19 cellular contexts compared by ENCODE assay signal in the genomic region with DNA sequence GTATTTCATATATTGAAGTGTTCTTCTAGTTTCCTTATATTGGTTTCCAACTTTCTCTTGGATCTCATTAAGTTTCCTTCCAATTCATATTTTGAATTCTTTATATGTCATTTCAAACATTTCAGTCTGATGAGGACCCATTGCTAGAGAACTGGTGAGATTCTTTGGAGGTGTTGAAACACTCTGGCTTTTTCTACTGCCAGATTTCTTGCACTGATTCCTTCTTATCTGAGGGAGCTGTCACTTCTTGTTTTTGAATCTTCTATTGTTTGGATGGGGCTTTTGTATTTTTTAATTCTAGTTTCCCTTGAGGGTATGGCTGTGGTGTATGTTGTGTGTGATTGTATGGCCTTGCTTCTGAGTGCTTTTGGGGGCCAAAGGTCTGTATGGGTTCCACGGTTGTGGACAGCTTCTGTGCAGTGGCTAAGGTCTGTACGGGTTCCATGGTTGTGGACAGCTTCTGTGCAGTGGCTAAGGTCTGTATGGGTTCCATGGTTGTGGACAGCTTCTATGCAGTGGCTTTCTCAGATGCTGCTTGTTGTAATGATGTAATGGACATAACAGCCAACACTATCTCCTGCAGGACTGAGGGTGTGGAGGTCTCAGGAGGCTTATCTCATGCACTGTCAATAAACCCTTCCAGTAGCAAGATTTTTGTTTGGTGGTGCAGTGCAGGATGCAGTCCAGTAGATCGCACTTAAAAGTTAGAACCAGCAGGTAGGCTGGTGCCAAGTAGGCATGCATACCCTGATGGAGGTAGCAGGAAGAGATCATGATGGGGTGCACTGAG. TPM values are rescaled to one million over a fixed set of nuclear protein-coding genes. Genes with fewer than 3 reads are reported as not detected.
DNase-seq lines count a peak whose midpoint lies in the region; ATAC-seq and TF ChIP-seq lines count a peak whose summit lies in the region.
"Had no signal": no experiment of that assay in that cellular context is flagged by ENCODE, and none has a peak within 500 bp of the region (broad histone marks: within the 10 kb centered on the region; RNA-seq: fewer than 3 reads in every experiment).

No MANE protein-coding gene starts in this region.

- DNase-seq in AG10803 (ENCODE audit: low read depth) (peak; percentile 12), amniotic epithelial cell (ENCODE audit: low read depth) (peak; percentile 27), fibroblast of the aortic adventitia (ENCODE audit: low read depth) (peak; percentile 46), Kasumi-1 (lab: John Stamatoyannopoulos, UW) (no peak)
- DNase-seq: AML-193; C1 segment of cervical spinal cord; Calu3; CD4-positive, alpha-beta memory T cell; COR-L47; DMS53; DMS79 treated with DMSO at 0.1 percent for 48 hours; GF-D8; GOT3; HFFc6 had no signal

- H3K4me3 ChIP-seq in AG10803 (ENCODE audit: low read length) (no peak overlapping the region), fibroblast of the aortic adventitia (ENCODE audit: low read depth, low read length) (no peak overlapping the region)
- H3K4me3 ChIP-seq: HAP-1 had no signal

- ATAC-seq in HG03342 (IDR thresholded peaks at IDR 0.05; ENCODE audit: unreplicated experiment): no peak
- ATAC-seq in GM21737 (IDR thresholded peaks at IDR 0.05; ENCODE audit: unreplicated experiment): no peak

- TF ChIP-seq CTCF in AG10803 (conservative IDR thresholded peaks at IDR 0.05; ENCODE audit: low read length): no peak
- no peak for TF ChIP-seq CTCF in fibroblast of the aortic adventitia (IDR thresholded peaks at IDR 0.05; ENCODE audit: insufficient read depth, low read length)

RNA-seq across cellular contexts. Expression of a gene that starts 36.8 kb away (rescaled TPM):
- total RNA-seq in fibroblast of the aortic adventitia (ENCODE audit: low replicate concordance): 0.18 TPM in 1 of 2 replicates, not detected in the other
- total RNA-seq: Calu3; CD4-positive, alpha-beta memory T cell; Daoy; G401; HFFc6 had no signal

Comparison
In these comparisons a context has a peak if more than half of its experiments do, and no peak if none do; other contexts are left out.
1. DNase-seq: peak in AG10803 (single experiment), amniotic epithelial cell (single experiment) and fibroblast of the aortic adventitia (single experiment); none in Kasumi-1 (0 of 2).